In the genomic region with DNA sequence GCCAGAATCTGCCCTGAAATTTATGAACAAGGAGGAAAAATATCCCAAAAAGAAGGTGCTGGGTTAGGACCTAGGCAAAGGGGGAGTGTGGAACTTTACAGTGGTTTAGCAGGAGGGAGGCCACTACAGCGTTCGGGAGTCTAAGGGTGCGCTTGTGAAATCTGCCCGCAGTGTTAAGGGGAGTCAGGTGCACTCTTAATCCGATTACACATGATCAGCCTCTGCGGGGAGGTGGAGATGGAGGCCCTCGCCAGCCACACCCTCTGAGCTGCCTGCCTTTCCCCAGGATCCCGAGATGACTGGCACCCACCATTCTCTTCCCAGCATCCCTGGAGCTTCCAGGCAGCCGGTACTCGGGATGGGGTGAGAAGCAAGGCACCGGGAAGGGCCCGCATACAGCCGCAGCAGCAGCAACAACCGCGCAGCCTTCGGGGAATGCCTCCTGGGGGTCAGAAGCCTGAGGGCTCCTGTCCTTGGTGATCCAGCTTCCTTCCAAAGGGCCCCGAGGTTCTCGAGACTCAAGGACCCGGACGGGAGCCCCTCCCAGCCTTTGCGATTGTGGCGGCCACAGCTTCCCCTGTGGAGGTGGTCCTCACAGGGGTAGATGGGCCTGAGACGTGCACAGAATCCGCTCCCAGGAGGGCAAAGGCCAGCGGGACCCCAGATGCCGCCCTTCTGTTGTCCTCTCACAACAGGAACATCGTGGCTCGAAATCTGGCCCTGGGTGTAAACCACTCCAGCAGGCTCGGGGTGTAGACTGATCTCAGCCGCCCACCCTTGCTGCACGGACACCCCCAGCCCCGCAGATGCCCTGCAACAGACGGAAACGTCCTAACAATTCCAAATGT, we compare ENCODE assay signal across 17 cellular contexts. TPM values are rescaled to one million over a fixed set of nuclear protein-coding genes. Genes with fewer than 3 reads are reported as not detected.
"Had no signal": no experiment of that assay in that cellular context is flagged by ENCODE, and none has a peak within 500 bp of the region (broad histone marks: within the 10 kb centered on the region; RNA-seq: fewer than 3 reads in every experiment).

No MANE protein-coding gene starts in this region.

- H3K27me3 Mint-ChIP-seq: activated naive CD8-positive, alpha-beta T cell; progenitor cell of endocrine pancreas had no signal

- ATAC-seq: lower lobe of right lung had no signal

- H3K9me3 Mint-ChIP-seq: stimulated activated naive CD8-positive, alpha-beta T cell treated with anti-CD3 and anti-CD28 coated beads, Interleukin-15, Interleukin-2, amounts not matched to agents 100 ng/mL and 50 ng/mL, for 24 hours had no signal

- H3K79me2 ChIP-seq: hepatocyte had no signal

- H3K27me3 ChIP-seq: hepatocyte, tibial nerve, uterus had no signal

- H3K27ac ChIP-seq: hepatocyte, lower lobe of right lung, skin epidermis, tibial nerve, uterus had no signal

- H3K4me3 Mint-ChIP-seq: activated naive CD8-positive, alpha-beta T cell; stimulated activated naive CD8-positive, alpha-beta T cell treated with anti-CD3 and anti-CD28 coated beads, Interleukin-15, Interleukin-2, amounts not matched to agents 100 ng/mL and 50 ng/mL, for 24 hours had no signal

- H3K27ac Mint-ChIP-seq: activated naive CD8-positive, alpha-beta T cell; progenitor cell of endocrine pancreas; stimulated activated naive CD8-positive, alpha-beta T cell treated with anti-CD3 and anti-CD28 coated beads, Interleukin-15, Interleukin-2, amounts not matched to agents 100 ng/mL and 50 ng/mL, for 24 hours had no signal

- DNase-seq: activated CD4-positive, CD25-positive, alpha-beta regulatory T cell treated with anti-CD3 and anti-CD28 coated beads, Interleukin-2, amount 50 U/mL, for 72 hours; activated T-cell treated with anti-CD3 and anti-CD28 coated beads for 4 hours; dermis blood vessel endothelial cell; effector memory CD4-positive, alpha-beta T cell; foreskin fibroblast; lower lobe of right lung; occipital lobe; right cardiac atrium; uterus had no signal

- H3K9me3 ChIP-seq: lower lobe of right lung, tibial nerve, uterus had no signal

- H3K4me1 ChIP-seq: lower lobe of right lung, tibial nerve, uterus had no signal

- H2AFZ ChIP-seq: hepatocyte had no signal

- H3K4me2 ChIP-seq: hepatocyte had no signal

- H3K36me3 Mint-ChIP-seq: activated naive CD8-positive, alpha-beta T cell had no signal

RNA-seq across cellular contexts. Expression of a gene that starts 57.3 kb away (rescaled TPM):
- total RNA-seq: chondrocyte, dermis blood vessel endothelial cell, glomerular endothelial cell, hepatocyte, progenitor cell of endocrine pancreas had no signal
